Comparison of ENCODE assay signal across 1 cellular context in the genomic region with DNA sequence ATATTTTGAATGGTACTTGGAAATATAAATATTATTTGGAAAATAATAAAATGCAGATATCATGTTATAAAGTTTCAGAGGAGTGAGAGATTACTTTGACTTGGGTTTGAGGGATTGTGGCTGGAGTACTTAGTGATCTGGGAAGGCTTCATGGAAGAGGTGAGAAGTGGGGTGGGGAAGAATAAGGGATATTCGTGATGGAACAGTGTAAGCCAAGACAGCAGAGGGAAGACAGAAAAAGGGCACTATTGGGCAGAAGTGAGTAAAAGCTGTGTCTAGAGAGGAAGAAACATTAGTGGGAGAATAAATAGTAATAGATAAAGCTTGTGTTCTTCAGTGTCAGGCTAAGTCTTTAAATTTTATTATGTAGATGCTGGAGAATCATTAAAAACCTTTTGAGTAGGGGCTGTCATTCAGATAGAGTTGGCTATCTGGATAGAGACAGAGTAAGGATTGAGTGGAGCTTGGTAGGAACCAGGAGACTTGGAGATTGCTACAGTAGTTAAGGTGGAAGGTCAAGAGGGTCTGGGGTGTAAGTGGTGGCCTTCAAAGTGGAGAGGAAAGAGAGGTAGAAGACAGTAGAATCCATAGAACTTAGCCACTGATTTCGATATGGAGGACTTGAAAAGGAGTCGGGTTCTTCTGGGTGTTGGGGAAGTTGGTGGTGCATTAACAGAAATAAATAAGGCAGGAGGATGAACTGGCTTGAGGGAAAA.
TF ChIP-seq lines count a peak whose summit lies in the region.

No MANE protein-coding gene starts in this region.

TF ChIP-seq in GM12878, 131 proteins besides CTCF, POLR2A, EP300 and RAD21:
- TF ChIP-seq, protein P1, sequence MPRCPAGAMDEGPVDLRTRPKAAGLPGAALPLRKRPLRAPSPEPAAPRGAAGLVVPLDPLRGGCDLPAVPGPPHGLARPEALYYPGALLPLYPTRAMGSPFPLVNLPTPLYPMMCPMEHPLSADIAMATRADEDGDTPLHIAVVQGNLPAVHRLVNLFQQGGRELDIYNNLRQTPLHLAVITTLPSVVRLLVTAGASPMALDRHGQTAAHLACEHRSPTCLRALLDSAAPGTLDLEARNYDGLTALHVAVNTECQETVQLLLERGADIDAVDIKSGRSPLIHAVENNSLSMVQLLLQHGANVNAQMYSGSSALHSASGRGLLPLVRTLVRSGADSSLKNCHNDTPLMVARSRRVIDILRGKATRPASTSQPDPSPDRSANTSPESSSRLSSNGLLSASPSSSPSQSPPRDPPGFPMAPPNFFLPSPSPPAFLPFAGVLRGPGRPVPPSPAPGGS (IDR thresholded peaks at IDR 0.05; ENCODE audit: borderline replicate concordance, insufficient read depth, low read depth, low read length, poor library complexity, severe bottlenecking), result no peak
- TF ChIP-seq, protein P2, sequence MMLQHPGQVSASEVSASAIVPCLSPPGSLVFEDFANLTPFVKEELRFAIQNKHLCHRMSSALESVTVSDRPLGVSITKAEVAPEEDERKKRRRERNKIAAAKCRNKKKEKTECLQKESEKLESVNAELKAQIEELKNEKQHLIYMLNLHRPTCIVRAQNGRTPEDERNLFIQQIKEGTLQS (IDR thresholded peaks at IDR 0.05; ENCODE audit: borderline replicate concordance, extremely low read depth, low read depth, low read length), result no peak
- TF ChIP-seq SP1 (IDR thresholded peaks at IDR 0.05; ENCODE audit: low read depth, low read length) (no peak), TCF12 (IDR thresholded peaks at IDR 0.05; ENCODE audit: low read depth, low read length) (no peak), EED (IDR thresholded peaks at IDR 0.05; ENCODE audit: low read depth) (no peak)
- TF ChIP-seq, protein P3, sequence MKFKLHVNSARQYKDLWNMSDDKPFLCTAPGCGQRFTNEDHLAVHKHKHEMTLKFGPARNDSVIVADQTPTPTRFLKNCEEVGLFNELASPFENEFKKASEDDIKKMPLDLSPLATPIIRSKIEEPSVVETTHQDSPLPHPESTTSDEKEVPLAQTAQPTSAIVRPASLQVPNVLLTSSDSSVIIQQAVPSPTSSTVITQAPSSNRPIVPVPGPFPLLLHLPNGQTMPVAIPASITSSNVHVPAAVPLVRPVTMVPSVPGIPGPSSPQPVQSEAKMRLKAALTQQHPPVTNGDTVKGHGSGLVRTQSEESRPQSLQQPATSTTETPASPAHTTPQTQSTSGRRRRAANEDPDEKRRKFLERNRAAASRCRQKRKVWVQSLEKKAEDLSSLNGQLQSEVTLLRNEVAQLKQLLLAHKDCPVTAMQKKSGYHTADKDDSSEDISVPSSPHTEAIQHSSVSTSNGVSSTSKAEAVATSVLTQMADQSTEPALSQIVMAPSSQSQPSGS (IDR thresholded peaks at IDR 0.05; ENCODE audit: low read length), result no peak
